Comparison of ENCODE assay signal across 1 cellular context in genomic region chr5:123855630-123856029, GRCh38.
TF ChIP-seq lines count a peak whose summit lies in the region.

No MANE protein-coding gene starts in this region.

TF ChIP-seq in WTC11, 78 proteins besides CTCF, POLR2A, EP300 and RAD21 (continued from another document):
- no peak for TF ChIP-seq ZNF425 (CRISPR knock-in tag; conservative IDR thresholded peaks at IDR 0.05)
- TF ChIP-seq ZBTB43 (CRISPR knock-in tag; IDR thresholded peaks at IDR 0.05), result no peak
- no peak for TF ChIP-seq JUN (CRISPR knock-in tag; IDR thresholded peaks at IDR 0.05)
